In genomic region chr2:219543596-219544358, GRCh38 we compare ENCODE assay signal across 1 cellular context.
TF ChIP-seq lines count a peak whose summit lies in the region.

A gene with protein sequence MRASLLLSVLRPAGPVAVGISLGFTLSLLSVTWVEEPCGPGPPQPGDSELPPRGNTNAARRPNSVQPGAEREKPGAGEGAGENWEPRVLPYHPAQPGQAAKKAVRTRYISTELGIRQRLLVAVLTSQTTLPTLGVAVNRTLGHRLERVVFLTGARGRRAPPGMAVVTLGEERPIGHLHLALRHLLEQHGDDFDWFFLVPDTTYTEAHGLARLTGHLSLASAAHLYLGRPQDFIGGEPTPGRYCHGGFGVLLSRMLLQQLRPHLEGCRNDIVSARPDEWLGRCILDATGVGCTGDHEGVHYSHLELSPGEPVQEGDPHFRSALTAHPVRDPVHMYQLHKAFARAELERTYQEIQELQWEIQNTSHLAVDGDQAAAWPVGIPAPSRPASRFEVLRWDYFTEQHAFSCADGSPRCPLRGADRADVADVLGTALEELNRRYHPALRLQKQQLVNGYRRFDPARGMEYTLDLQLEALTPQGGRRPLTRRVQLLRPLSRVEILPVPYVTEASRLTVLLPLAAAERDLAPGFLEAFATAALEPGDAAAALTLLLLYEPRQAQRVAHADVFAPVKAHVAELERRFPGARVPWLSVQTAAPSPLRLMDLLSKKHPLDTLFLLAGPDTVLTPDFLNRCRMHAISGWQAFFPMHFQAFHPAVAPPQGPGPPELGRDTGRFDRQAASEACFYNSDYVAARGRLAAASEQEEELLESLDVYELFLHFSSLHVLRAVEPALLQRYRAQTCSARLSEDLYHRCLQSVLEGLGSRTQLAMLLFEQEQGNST (minus strand): TSS chr2:219543809. CDS start chr2:219543538, 271 bp downstream.
Gene TMEM198, plus strand, starts transcription at chr2:219544028. Its CDS starts 700 bp downstream, at chr2:219544728.

TF ChIP-seq in HEK293, 187 proteins besides CTCF, POLR2A, EP300 and RAD21 (continued from another document and continues in another):
- TF ChIP-seq, protein P1, sequence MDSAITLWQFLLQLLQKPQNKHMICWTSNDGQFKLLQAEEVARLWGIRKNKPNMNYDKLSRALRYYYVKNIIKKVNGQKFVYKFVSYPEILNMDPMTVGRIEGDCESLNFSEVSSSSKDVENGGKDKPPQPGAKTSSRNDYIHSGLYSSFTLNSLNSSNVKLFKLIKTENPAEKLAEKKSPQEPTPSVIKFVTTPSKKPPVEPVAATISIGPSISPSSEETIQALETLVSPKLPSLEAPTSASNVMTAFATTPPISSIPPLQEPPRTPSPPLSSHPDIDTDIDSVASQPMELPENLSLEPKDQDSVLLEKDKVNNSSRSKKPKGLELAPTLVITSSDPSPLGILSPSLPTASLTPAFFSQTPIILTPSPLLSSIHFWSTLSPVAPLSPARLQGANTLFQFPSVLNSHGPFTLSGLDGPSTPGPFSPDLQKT (IDR thresholded peaks at IDR 0.05; ENCODE audit: borderline replicate concordance, low read depth, low read length) = peak; percentile 77; the same call in 1 of the 2 replicates
- TF ChIP-seq ZBTB44 (tag by site-specific recombination; IDR thresholded peaks at IDR 0.05) (0 out of 2 replicates have a peak, but pooled peaks have one; percentile 43), KLF8 (tag by site-specific recombination; IDR thresholded peaks at IDR 0.05) (peak; percentile 88), ZSCAN16 (tag by site-specific recombination; IDR thresholded peaks at IDR 0.05) (no peak), ZXDB (tag by site-specific recombination; IDR thresholded peaks at IDR 0.05) (peak; percentile 65), ZNF426 (tag by site-specific recombination; IDR thresholded peaks at IDR 0.05) (no peak), PRDM10 (tag by site-specific recombination; IDR thresholded peaks at IDR 0.05) (peak; percentile 99), ZNF658 (tag by site-specific recombination; IDR thresholded peaks at IDR 0.05) (no peak), ZEB2 (tag by site-specific recombination; IDR thresholded peaks at IDR 0.05) (peak; percentile 90; the same call in 1 of the 2 replicates), ZNF175 (tag by site-specific recombination; IDR thresholded peaks at IDR 0.05) (no peak), SCRT2 (tag by site-specific recombination; IDR thresholded peaks at IDR 0.05) (no peak), ZNF513 (tag by site-specific recombination; IDR thresholded peaks at IDR 0.05) (no peak), ZNF660 (tag by site-specific recombination; IDR thresholded peaks at IDR 0.05) (peak; percentile 38; the same call in 1 of the 2 replicates), ZNF76 (tag by site-specific recombination; IDR thresholded peaks at IDR 0.05; ENCODE audit: borderline replicate concordance, low read depth) (0 out of 2 replicates have a peak, but pooled peaks have one; percentile 27), ZNF341 (tag by site-specific recombination; IDR thresholded peaks at IDR 0.05; ENCODE audit: low read depth) (no peak), ZNF621 (tag by site-specific recombination; IDR thresholded peaks at IDR 0.05) (no peak), ZNF416 (tag by site-specific recombination; IDR thresholded peaks at IDR 0.05) (no peak), ZBTB48 (tag by site-specific recombination; IDR thresholded peaks at IDR 0.05) (0 out of 2 replicates have a peak, but pooled peaks have one; percentile 54), YY2 (tag by site-specific recombination; IDR thresholded peaks at IDR 0.05) (no peak), ZNF521 (tag by site-specific recombination; IDR thresholded peaks at IDR 0.05) (no peak), ZNF580 (tag by site-specific recombination; IDR thresholded peaks at IDR 0.05) (no peak), ZNF324 (tag by site-specific recombination; IDR thresholded peaks at IDR 0.05) (peak; percentile 32; the same call in 1 of the 2 replicates), ZNF174 (tag by site-specific recombination; IDR thresholded peaks at IDR 0.05) (no peak), REPIN1 (tag by site-specific recombination; IDR thresholded peaks at IDR 0.05; ENCODE audit: low read depth) (no peak), ZNF629 (tag by site-specific recombination; IDR thresholded peaks at IDR 0.05) (peak; percentile 99), ZNF768 (tag by site-specific recombination; IDR thresholded peaks at IDR 0.05) (no peak), ZNF560 (tag by site-specific recombination; IDR thresholded peaks at IDR 0.05; ENCODE audit: borderline replicate concordance) (no peak), KLF1 (tag by site-specific recombination; IDR thresholded peaks at IDR 0.05) (peak; percentile 66; the same call in 1 of the 2 replicates), ZNF112 (tag by site-specific recombination; IDR thresholded peaks at IDR 0.05) (no peak), ZNF670 (tag by site-specific recombination; IDR thresholded peaks at IDR 0.05; ENCODE audit: low read depth) (no peak)
- TF ChIP-seq, protein P2, sequence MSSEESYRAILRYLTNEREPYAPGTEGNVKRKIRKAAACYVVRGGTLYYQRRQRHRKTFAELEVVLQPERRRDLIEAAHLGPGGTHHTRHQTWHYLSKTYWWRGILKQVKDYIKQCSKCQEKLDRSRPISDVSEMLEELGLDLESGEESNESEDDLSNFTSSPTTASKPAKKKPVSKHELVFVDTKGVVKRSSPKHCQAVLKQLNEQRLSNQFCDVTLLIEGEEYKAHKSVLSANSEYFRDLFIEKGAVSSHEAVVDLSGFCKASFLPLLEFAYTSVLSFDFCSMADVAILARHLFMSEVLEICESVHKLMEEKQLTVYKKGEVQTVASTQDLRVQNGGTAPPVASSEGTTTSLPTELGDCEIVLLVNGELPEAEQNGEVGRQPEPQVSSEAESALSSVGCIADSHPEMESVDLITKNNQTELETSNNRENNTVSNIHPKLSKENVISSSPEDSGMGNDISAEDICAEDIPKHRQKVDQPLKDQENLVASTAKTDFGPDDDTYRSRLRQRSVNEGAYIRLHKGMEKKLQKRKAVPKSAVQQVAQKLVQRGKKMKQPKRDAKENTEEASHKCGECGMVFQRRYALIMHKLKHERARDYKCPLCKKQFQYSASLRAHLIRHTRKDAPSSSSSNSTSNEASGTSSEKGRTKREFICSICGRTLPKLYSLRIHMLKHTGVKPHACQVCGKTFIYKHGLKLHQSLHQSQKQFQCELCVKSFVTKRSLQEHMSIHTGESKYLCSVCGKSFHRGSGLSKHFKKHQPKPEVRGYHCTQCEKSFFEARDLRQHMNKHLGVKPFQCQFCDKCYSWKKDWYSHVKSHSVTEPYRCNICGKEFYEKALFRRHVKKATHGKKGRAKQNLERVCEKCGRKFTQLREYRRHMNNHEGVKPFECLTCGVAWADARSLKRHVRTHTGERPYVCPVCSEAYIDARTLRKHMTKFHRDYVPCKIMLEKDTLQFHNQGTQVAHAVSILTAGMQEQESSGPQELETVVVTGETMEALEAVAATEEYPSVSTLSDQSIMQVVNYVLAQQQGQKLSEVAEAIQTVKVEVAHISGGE (tag by site-specific recombination; conservative IDR thresholded peaks at IDR 0.05; ENCODE audit: low read depth) = peak; percentile 96
- TF ChIP-seq, protein P3, sequence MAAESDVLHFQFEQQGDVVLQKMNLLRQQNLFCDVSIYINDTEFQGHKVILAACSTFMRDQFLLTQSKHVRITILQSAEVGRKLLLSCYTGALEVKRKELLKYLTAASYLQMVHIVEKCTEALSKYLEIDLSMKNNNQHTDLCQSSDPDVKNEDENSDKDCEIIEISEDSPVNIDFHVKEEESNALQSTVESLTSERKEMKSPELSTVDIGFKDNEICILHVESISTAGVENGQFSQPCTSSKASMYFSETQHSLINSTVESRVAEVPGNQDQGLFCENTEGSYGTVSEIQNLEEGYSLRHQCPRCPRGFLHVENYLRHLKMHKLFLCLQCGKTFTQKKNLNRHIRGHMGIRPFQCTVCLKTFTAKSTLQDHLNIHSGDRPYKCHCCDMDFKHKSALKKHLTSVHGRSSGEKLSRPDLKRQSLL (tag by site-specific recombination; IDR thresholded peaks at IDR 0.05) = peak; percentile 94
- TF ChIP-seq, protein P4, sequence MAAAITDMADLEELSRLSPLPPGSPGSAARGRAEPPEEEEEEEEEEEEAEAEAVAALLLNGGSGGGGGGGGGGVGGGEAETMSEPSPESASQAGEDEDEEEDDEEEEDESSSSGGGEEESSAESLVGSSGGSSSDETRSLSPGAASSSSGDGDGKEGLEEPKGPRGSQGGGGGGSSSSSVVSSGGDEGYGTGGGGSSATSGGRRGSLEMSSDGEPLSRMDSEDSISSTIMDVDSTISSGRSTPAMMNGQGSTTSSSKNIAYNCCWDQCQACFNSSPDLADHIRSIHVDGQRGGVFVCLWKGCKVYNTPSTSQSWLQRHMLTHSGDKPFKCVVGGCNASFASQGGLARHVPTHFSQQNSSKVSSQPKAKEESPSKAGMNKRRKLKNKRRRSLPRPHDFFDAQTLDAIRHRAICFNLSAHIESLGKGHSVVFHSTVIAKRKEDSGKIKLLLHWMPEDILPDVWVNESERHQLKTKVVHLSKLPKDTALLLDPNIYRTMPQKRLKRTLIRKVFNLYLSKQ (tag by site-specific recombination; IDR thresholded peaks at IDR 0.05; ENCODE audit: borderline replicate concordance) = no peak
- TF ChIP-seq, protein P5, sequence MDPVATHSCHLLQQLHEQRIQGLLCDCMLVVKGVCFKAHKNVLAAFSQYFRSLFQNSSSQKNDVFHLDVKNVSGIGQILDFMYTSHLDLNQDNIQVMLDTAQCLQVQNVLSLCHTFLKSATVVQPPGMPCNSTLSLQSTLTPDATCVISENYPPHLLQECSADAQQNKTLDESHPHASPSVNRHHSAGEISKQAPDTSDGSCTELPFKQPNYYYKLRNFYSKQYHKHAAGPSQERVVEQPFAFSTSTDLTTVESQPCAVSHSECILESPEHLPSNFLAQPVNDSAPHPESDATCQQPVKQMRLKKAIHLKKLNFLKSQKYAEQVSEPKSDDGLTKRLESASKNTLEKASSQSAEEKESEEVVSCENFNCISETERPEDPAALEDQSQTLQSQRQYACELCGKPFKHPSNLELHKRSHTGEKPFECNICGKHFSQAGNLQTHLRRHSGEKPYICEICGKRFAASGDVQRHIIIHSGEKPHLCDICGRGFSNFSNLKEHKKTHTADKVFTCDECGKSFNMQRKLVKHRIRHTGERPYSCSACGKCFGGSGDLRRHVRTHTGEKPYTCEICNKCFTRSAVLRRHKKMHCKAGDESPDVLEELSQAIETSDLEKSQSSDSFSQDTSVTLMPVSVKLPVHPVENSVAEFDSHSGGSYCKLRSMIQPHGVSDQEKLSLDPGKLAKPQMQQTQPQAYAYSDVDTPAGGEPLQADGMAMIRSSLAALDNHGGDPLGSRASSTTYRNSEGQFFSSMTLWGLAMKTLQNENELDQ (tag by site-specific recombination; IDR thresholded peaks at IDR 0.05; ENCODE audit: low read depth) = no peak
- TF ChIP-seq, protein P6, sequence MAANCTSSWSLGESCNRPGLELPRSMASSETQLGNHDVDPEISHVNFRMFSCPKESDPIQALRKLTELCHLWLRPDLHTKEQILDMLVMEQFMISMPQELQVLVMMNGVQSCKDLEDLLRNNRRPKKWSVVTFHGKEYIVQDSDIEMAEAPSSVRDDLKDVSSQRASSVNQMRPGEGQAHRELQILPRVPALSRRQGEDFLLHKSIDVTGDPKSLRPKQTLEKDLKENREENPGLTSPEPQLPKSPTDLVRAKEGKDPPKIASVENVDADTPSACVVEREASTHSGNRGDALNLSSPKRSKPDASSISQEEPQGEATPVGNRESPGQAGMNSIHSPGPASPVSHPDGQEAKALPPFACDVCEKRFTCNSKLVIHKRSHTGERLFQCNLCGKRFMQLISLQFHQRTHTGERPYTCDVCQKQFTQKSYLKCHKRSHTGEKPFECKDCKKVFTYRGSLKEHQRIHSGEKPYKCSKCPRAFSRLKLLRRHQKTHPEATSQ (tag by site-specific recombination; IDR thresholded peaks at IDR 0.05) = no peak
